Comparison of ENCODE assay signal across 22 cellular contexts in genomic region chr3:94811836-94812235, GRCh38.
"Had no signal": no experiment of that assay in that cellular context is flagged by ENCODE, and none has a peak within 500 bp of the region (broad histone marks: within the 10 kb centered on the region; RNA-seq: fewer than 3 reads in every experiment).

No MANE protein-coding gene starts in this region.

- H3K27me3 Mint-ChIP-seq: activated naive CD4-positive, alpha-beta T cell treated with anti-CD3 and anti-CD28 coated beads, Interleukin-2, amount 10 ng/mL, durations not matched to agents 7 days and 5 days; activated naive CD8-positive, alpha-beta T cell treated with anti-CD3 and anti-CD28 coated beads, Interleukin-2, amount 50 U/mL, for 24 hours; brain had no signal

- H3K9me3 Mint-ChIP-seq: activated naive CD8-positive, alpha-beta T cell treated with anti-CD3 and anti-CD28 coated beads, Interleukin-2, amount 50 U/mL, for 24 hours had no signal

- ATAC-seq: activated naive CD8-positive, alpha-beta T cell treated with anti-CD3 and anti-CD28 coated beads, Interleukin-2, amount 50 U/mL, for 24 hours; foreskin keratinocyte; left ventricle myocardium superior had no signal

- H3K36me3 Mint-ChIP-seq: activated naive CD4-positive, alpha-beta T cell treated with anti-CD3 and anti-CD28 coated beads, Interleukin-2, amount 10 ng/mL, durations not matched to agents 7 days and 5 days; brain; immature natural killer cell had no signal

- H3K4me1 Mint-ChIP-seq: activated naive CD4-positive, alpha-beta T cell treated with anti-CD3 and anti-CD28 coated beads, Interleukin-2, amount 10 ng/mL, durations not matched to agents 7 days and 5 days; activated naive CD8-positive, alpha-beta T cell treated with anti-CD3 and anti-CD28 coated beads, Interleukin-2, amount 50 U/mL, for 24 hours; brain; immature natural killer cell had no signal

- H3K27ac Mint-ChIP-seq: activated naive CD4-positive, alpha-beta T cell treated with anti-CD3 and anti-CD28 coated beads, Interleukin-2, amount 10 ng/mL, durations not matched to agents 7 days and 5 days; activated naive CD8-positive, alpha-beta T cell treated with anti-CD3 and anti-CD28 coated beads, Interleukin-2, amount 50 U/mL, for 24 hours; brain; immature natural killer cell had no signal

- DNase-seq: activated CD4-positive, alpha-beta T cell treated with anti-CD3 and anti-CD28 coated beads, Interleukin-2, amount 50 U/mL, for 1 hour; activated CD4-positive, CD25-positive, alpha-beta regulatory T cell treated with anti-CD3 and anti-CD28 coated beads, Interleukin-2, amount 50 U/mL, for 72 hours; activated CD8-positive, alpha-beta memory T cell treated with anti-CD3 and anti-CD28 coated beads, Interleukin-2, amount 50 U/mL, for 4 hours; activated effector memory CD4-positive, alpha-beta T cell treated with Interleukin-2 at 50 U/mL for 16 hours; activated naive CD4-positive, alpha-beta T cell treated with anti-CD3 and anti-CD28 coated beads, Interleukin-2, amount 10 ng/mL, durations not matched to agents 7 days and 5 days; activated naive CD8-positive, alpha-beta T cell treated with anti-CD3 and anti-CD28 coated beads, Interleukin-2, amount 50 U/mL, for 24 hours; activated T-cell treated with anti-CD3 and anti-CD28 coated beads, Interleukin-2, amount 50 U/mL, for 48 hours; anterior cingulate cortex; caudate nucleus; dorsolateral prefrontal cortex; foreskin keratinocyte; immature natural killer cell; kidney glomerular epithelial cell; left ventricle myocardium superior; stimulated activated CD4-positive, alpha-beta T cell treated with anti-CD3 and anti-CD28 coated beads, Interleukin-12 subunit alpha, Interleukin-12 subunit beta, amount 100 ng/mL, for 4 hours; stimulated activated CD4-positive, alpha-beta T cell treated with anti-CD3 and anti-CD28 coated beads, Interleukin-1b, Interleukin-23, amount 100 ng/mL, for 48 hours; stimulated activated CD8-positive, alpha-beta memory T cell treated with anti-CD3 and anti-CD28 coated beads, Interleukin-4, amount 100 ng/mL, for 48 hours; stimulated activated naive CD4-positive, alpha-beta T cell; T1000; tibial artery had no signal

- H3K4me3 ChIP-seq: dorsolateral prefrontal cortex, hepatocyte, tibial artery had no signal

- H3K4me3 Mint-ChIP-seq: activated naive CD4-positive, alpha-beta T cell treated with anti-CD3 and anti-CD28 coated beads, Interleukin-2, amount 10 ng/mL, durations not matched to agents 7 days and 5 days; activated naive CD8-positive, alpha-beta T cell treated with anti-CD3 and anti-CD28 coated beads, Interleukin-2, amount 50 U/mL, for 24 hours; brain; immature natural killer cell had no signal
